Comparison of ENCODE assay signal across 34 cellular contexts in genomic region chr11:132878111-132878510, GRCh38.
DNase-seq lines count a peak whose midpoint lies in the region; ATAC-seq, FAIRE-seq and TF ChIP-seq lines count a peak whose summit lies in the region.
"Had no signal": no experiment of that assay in that cellular context is flagged by ENCODE, and none has a peak within 500 bp of the region (broad histone marks: within the 10 kb centered on the region; RNA-seq: fewer than 3 reads in every experiment).

No MANE protein-coding gene starts in this region.

- H3K14ac ChIP-seq in H1 (ENCODE audit: insufficient read length): no peak overlapping the region

- no peak overlapping the region for H4K91ac ChIP-seq in H1 (replicated peaks; ENCODE audit: insufficient read length, low read length)

- 87% methylated on average over 5 of the region's 5 CpGs; no CpG with 5 or more reads in 1 of the 2 experiments for WGBS in H1 (ENCODE audit: extremely low coverage in 1 of 2, insufficient coverage in 1 of 2, insufficient read length in 1 of 2, insufficient replicate concordance in 2 of 2, low coverage in 1 of 2, low lambda C conversion rate in 2 of 2, missing lambda C conversion rate in 1 of 2), 2 experiments

- H4K8ac ChIP-seq in H1 (ENCODE audit: extremely low read depth, insufficient read depth, low read length): no peak overlapping the region

- H3K4me1 ChIP-seq in H1 (replicated peaks in 1 of 4; ENCODE audit: control insufficient read depth in 3 of 4, insufficient read depth in 4 of 4, low read length in 3 of 4): no peaks in the 10 kb centered on the region; a peak in 1 of 7 replicates
- H3K4me1 ChIP-seq: A549, BE2C, Caco-2 had no signal

- no peak for FAIRE-seq in H1 (lab: Jason Lieb, UNC)
- FAIRE-seq: A204.1, A549, D721Med had no signal

- TF ChIP-seq RAD21 in H1 (IDR thresholded peaks at IDR 0.05 in 1 of 2, conservative IDR thresholded peaks at IDR 0.05 in 1 of 2; ENCODE audit: low read depth in 2 of 2, low read length in 2 of 2): no peak

- POLR2A ChIA-PET in H1 (lab: Charles Lee; ENCODE audit: partially characterized antibody): no interaction called here

- no peak overlapping the region for H2BK20ac ChIP-seq in H1 (ENCODE audit: low read length)

- no peak overlapping the region for H2BK15ac ChIP-seq in H1 (ENCODE audit: low read length)

- no peak overlapping the region for H3K18ac ChIP-seq in H1 (ENCODE audit: extremely low read depth, low read length)

- H3K36me3 ChIP-seq in H1 (ENCODE audit: control insufficient read depth in 2 of 4, insufficient read depth in 4 of 4, low read length in 3 of 4): no peaks in the 10 kb centered on the region
- H3K36me3 ChIP-seq: BE2C; BLaER1; BLaER1 treated with 17β-estradiol and CSF1 and Interleukin-3, amounts not matched to agents 10 nM and 100 nM had no signal

- no peak overlapping the region for H2BK120ac ChIP-seq in H1 (replicated peaks; ENCODE audit: low read depth, low read length)

- no peak overlapping the region for H3K9ac ChIP-seq in H1 (replicated peaks in 1 of 4; ENCODE audit: extremely low read depth in 1 of 4, low read depth in 3 of 4, low read length in 3 of 4)
- H3K9ac ChIP-seq: BLaER1; BLaER1 treated with 17β-estradiol and CSF1 and Interleukin-3, amounts not matched to agents 10 nM and 100 nM had no signal

- H3K56ac ChIP-seq in H1 (replicated peaks; ENCODE audit: insufficient read length, low read depth, low read length): no peak overlapping the region

- no peak overlapping the region for H4K5ac ChIP-seq in H1 (ENCODE audit: insufficient read length, low read depth, low read length)

- no peak for TF ChIP-seq EP300 in H1 (IDR thresholded peaks at IDR 0.05; ENCODE audit: borderline replicate concordance in 1 of 2, low read depth in 2 of 2, low read length in 2 of 2)

- no peaks in the 10 kb centered on the region for H3K79me2 ChIP-seq in H1 (ENCODE audit: control insufficient read depth in 1 of 2, insufficient read depth in 2 of 2, low read length in 2 of 2)

- H3K27ac ChIP-seq in H1 (ENCODE audit: low read depth, low read length) (no peak overlapping the region), substantia nigra (ENCODE audit: low read depth, low read length, poor library complexity, severe bottlenecking) (no peak overlapping the region)
- H3K27ac ChIP-seq: 22Rv1; A549; BLaER1; BLaER1 treated with 17β-estradiol and CSF1 and Interleukin-3, amounts not matched to agents 10 nM and 100 nM; C4-2B had no signal

- H3K4me3 ChIP-seq in H1 (ENCODE audit: extremely low read depth in 1 of 4, insufficient read depth in 2 of 4, low read depth in 3 of 4, low read length in 4 of 4) (no peak overlapping the region), epithelial cell of esophagus (ENCODE audit: low read length) (no peak overlapping the region)
- H3K4me3 ChIP-seq: A549; BLaER1; BLaER1 treated with 17β-estradiol and CSF1 and Interleukin-3, amounts not matched to agents 10 nM and 100 nM had no signal

- no peak overlapping the region for H2BK12ac ChIP-seq in H1 (ENCODE audit: low read depth, low read length)

- ATAC-seq in esophagus mucosa: peak; percentile 91
- ATAC-seq: A549; CD8-positive, alpha-beta T cell had no signal

- H2AFZ ChIP-seq in H1 (ENCODE audit: low read length): no peak overlapping the region

- DNase-seq in NCI-H748 (lab: John Stamatoyannopoulos, UW; ENCODE audit: unreplicated experiment) (peak; percentile 12), NCI-H748 treated with DMSO at 0.1 percent for 48 hours (lab: John Stamatoyannopoulos, UW) (no peak), H1 (ENCODE audit: low read depth in 1 of 2, low spot score in 2 of 2) (no peak), epithelial cell of esophagus (ENCODE audit: low read depth) (peak; percentile 61), substantia nigra (lab: John Stamatoyannopoulos, UW) (no peak)
- no peak for DNase-seq in activated T-cell treated with anti-CD3 and anti-CD28 coated beads, Interleukin-2, amount 50 U/mL, for 48 hours
- no peak for DNase-seq in activated CD4-positive, alpha-beta T cell treated with anti-CD3 and anti-CD28 coated beads, Interleukin-2, amount 50 U/mL, for 1 hour
- DNase-seq: 8988T; ACHN; AML-193; BE2C; C1 segment of cervical spinal cord; Caco-2; Calu3; CD4-positive, alpha-beta memory T cell; CD4-positive, alpha-beta T cell; CD4-positive, CD25-positive, alpha-beta regulatory T cell; CD8-positive, alpha-beta memory T cell; CD8-positive, alpha-beta T cell; COR-L47; DMS 273 treated with DMSO at 0.1 percent for 48 hours; DMS153; DMS79; DMS79 treated with DMSO at 0.1 percent for 48 hours; DND-41; EL had no signal

- no peak overlapping the region for H2BK5ac ChIP-seq in H1 (ENCODE audit: low read depth, low read length)

- no peaks in the 10 kb centered on the region for H4K20me1 ChIP-seq in H1 (replicated peaks in 1 of 2; ENCODE audit: control insufficient read depth in 1 of 2, insufficient read depth in 2 of 2, low read length in 2 of 2)
- H4K20me1 ChIP-seq: BLaER1; BLaER1 treated with 17β-estradiol and CSF1 and Interleukin-3, amounts not matched to agents 10 nM and 100 nM had no signal

- CTCF ChIA-PET in H1 (lab: Charles Lee; ENCODE audit: partially characterized antibody): interaction anchor here (1.3 to 1.9 kb wide), 2 partner anchors 16 to 63 kb away, joined by 3 to 5 read pairs; no protein-coding TSS in a partner anchor

- H3K27me3 ChIP-seq in H1 (replicated peaks in 1 of 4; ENCODE audit: control insufficient read depth in 3 of 4, extremely low read depth in 1 of 4, insufficient read depth in 3 of 4, low read length in 3 of 4): no peaks in the 10 kb centered on the region
- H3K27me3 ChIP-seq: BE2C; BLaER1; BLaER1 treated with 17β-estradiol and CSF1 and Interleukin-3, amounts not matched to agents 10 nM and 100 nM had no signal

- no peak overlapping the region for H3K4ac ChIP-seq in H1 (replicated peaks; ENCODE audit: insufficient read length, low read depth, low read length)

- no peak overlapping the region for H2AK5ac ChIP-seq in H1 (ENCODE audit: low read depth, low read length)

- H3K9me3 ChIP-seq in H1 (ENCODE audit: insufficient read depth in 2 of 2, low read depth in 1 of 2, low read length in 1 of 2): peaks cover 0 to 2% of the 10 kb centered on the region in 2 experiments; a peak in 1 of 4 replicates
- H3K9me3 ChIP-seq: A549, BE2C, BLaER1, Caco-2 had no signal

- no peak for TF ChIP-seq POLR2A in H1 (IDR thresholded peaks at IDR 0.05; ENCODE audit: control extremely low read depth in 1 of 2, low read depth in 2 of 2, low read length in 2 of 2)

- H3K79me1 ChIP-seq in H1 (ENCODE audit: low read depth, low read length): no peaks in the 10 kb centered on the region

- no peak overlapping the region for H3K23ac ChIP-seq in H1 (ENCODE audit: insufficient read length)

- TF ChIP-seq CTCF in H1 (IDR thresholded peaks at IDR 0.05; ENCODE audit: control extremely low read depth in 1 of 3, insufficient read depth in 1 of 3, low read depth in 1 of 3, low read length in 3 of 3) (no peak), epithelial cell of esophagus (IDR thresholded peaks at IDR 0.05; ENCODE audit: insufficient read depth, low read depth, low read length, missing control alignments) (no peak)

- H3K4me2 ChIP-seq in H1 (ENCODE audit: insufficient read depth in 1 of 2, low read depth in 2 of 2, low read length in 2 of 2): no peak overlapping the region
- H3K4me2 ChIP-seq: A549, BLaER1 had no signal

- no peaks in the 10 kb centered on the region for H3K23me2 ChIP-seq in H1 (ENCODE audit: low read depth, low read length)

TF ChIP-seq in H1, 55 proteins besides CTCF, POLR2A, EP300 and RAD21:
- TF ChIP-seq ASH2L (IDR thresholded peaks at IDR 0.05; ENCODE audit: low read length) (no peak), MAFK (IDR thresholded peaks at IDR 0.05; ENCODE audit: low read depth, low read length) (0 out of 2 replicates have a peak, but pooled peaks have one; percentile 16), SIRT6 (IDR thresholded peaks at IDR 0.05; ENCODE audit: low read length) (no peak)

Comparison
In these comparisons a context has a peak if more than half of its experiments do, and no peak if none do; other contexts are left out.
1. DNase-seq: peak in NCI-H748 (single experiment) and epithelial cell of esophagus (single experiment); none in NCI-H748 treated with DMSO at 0.1 percent for 48 hours (single experiment), H1 (0 of 2), activated T-cell treated with anti-CD3 and anti-CD28 coated beads, Interleukin-2, amount 50 U/mL, for 48 hours (0 of 2), activated CD4-positive, alpha-beta T cell treated with anti-CD3 and anti-CD28 coated beads, Interleukin-2, amount 50 U/mL, for 1 hour (single experiment) and substantia nigra (0 of 49).